In the genomic region with DNA sequence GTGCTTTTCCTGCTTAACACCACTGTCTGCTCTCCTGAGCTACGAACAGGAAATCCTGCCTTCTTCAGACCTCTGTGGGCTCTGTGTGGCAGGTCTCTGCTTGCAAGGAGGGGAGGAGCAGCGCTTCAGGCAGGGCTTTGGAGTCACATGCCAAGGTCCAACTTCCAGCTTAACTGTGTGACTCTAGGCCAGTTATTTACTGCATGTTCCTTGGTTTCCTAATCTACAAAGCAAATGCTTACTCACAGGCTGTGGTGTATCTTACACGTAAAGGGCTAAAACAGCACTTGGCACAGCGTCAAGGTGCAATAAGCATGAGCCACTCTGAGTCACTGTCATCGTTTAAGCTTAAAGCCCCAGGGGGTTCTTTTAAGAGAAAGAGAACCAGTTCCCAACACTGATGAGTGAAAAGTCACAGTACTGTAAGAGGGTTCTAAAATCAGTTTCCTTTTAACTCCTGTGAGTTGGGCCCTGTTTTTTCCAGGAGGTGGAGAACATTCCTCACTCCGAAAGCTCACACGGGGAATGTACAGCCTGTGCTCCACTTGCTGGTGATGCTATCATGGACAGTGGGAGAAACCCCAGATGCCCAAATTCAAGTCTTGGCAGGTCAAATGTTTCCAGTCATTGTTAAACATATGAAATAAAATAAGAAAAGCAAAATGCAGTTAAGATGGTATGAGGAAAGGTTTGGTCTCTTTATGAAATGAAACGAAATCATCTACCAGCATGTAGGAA, we compare ENCODE assay signal across 1 cellular context.
TF ChIP-seq lines count a peak whose summit lies in the region.

No MANE protein-coding gene starts in this region.

TF ChIP-seq in HepG2, 621 proteins besides CTCF, POLR2A, EP300 and RAD21 (continued from another document and continues in another):
- TF ChIP-seq NR1H2 (CRISPR knock-in tag; IDR thresholded peaks at IDR 0.05; ENCODE audit: borderline replicate concordance, low read depth) (no peak), MIER2 (CRISPR knock-in tag; IDR thresholded peaks at IDR 0.05) (peak; percentile 72; the same call in 1 of the 2 replicates), REXO4 (CRISPR knock-in tag; IDR thresholded peaks at IDR 0.05; ENCODE audit: borderline replicate concordance) (0 out of 2 replicates have a peak, but pooled peaks have one; percentile 40), SAP130 (CRISPR knock-in tag; IDR thresholded peaks at IDR 0.05; ENCODE audit: low read depth) (peak; percentile 96), SNRNP70 (IDR thresholded peaks at IDR 0.05; ENCODE audit: low read depth, low read length) (no peak), AKAP8 (CRISPR knock-in tag; IDR thresholded peaks at IDR 0.05) (no peak), GTF3A (CRISPR knock-in tag; conservative IDR thresholded peaks at IDR 0.05) (no peak), ZFP37 (CRISPR knock-in tag; IDR thresholded peaks at IDR 0.05; ENCODE audit: borderline replicate concordance) (no peak; the same call in 1 of the 2 replicates), NCOR1 (IDR thresholded peaks at IDR 0.05; ENCODE audit: borderline replicate concordance, low read length) (peak; percentile 91), MYNN (CRISPR knock-in tag; IDR thresholded peaks at IDR 0.05; ENCODE audit: low read depth) (no peak), SMC3 (IDR thresholded peaks at IDR 0.05; ENCODE audit: low read length) (peak; percentile 53), TBP (CRISPR knock-in tag; IDR thresholded peaks at IDR 0.05) (no peak), ZKSCAN8 (CRISPR knock-in tag; IDR thresholded peaks at IDR 0.05; ENCODE audit: borderline replicate concordance) (peak; percentile 98), ZNF331 (CRISPR knock-in tag; IDR thresholded peaks at IDR 0.05) (peak; percentile 91), NRL (CRISPR knock-in tag; IDR thresholded peaks at IDR 0.05; ENCODE audit: borderline replicate concordance) (no peak), CEBPG (CRISPR knock-in tag; IDR thresholded peaks at IDR 0.05) (peak; percentile 89), NAIF1 (CRISPR knock-in tag; IDR thresholded peaks at IDR 0.05; ENCODE audit: borderline replicate concordance) (no peak), EED (CRISPR knock-in tag; IDR thresholded peaks at IDR 0.05) (no peak), HMG20B (CRISPR knock-in tag; conservative IDR thresholded peaks at IDR 0.05) (no peak; the same call in 1 of the 2 replicates), CENPX (CRISPR knock-in tag; IDR thresholded peaks at IDR 0.05) (no peak), MTA3 (CRISPR knock-in tag; IDR thresholded peaks at IDR 0.05) (no peak), TOPORS (CRISPR knock-in tag; IDR thresholded peaks at IDR 0.05) (peak; percentile 70; the same call in 1 of the 2 replicates), ARHGAP35 (CRISPR knock-in tag; IDR thresholded peaks at IDR 0.05; ENCODE audit: borderline replicate concordance) (no peak), TCF12 (IDR thresholded peaks at IDR 0.05) (no peak), TCF12 (CRISPR knock-in tag; IDR thresholded peaks at IDR 0.05) (peak; percentile 87; the same call in 1 of the 2 replicates), RXRA (CRISPR knock-in tag; IDR thresholded peaks at IDR 0.05) (peak; percentile 91; the same call in 1 of the 2 replicates), ZNF713 (CRISPR knock-in tag; IDR thresholded peaks at IDR 0.05) (0 out of 2 replicates have a peak, but pooled peaks have one; percentile 26), NFE2L2 (IDR thresholded peaks at IDR 0.05; ENCODE audit: low read length) (peak; percentile 69; the same call in 1 of the 2 replicates), ZNF10 (CRISPR knock-in tag; IDR thresholded peaks at IDR 0.05; ENCODE audit: borderline replicate concordance, low read depth) (no peak), SP1 (IDR thresholded peaks at IDR 0.05) (no peak), SP1 (CRISPR knock-in tag; IDR thresholded peaks at IDR 0.05) (peak; percentile 25; the same call in 1 of the 2 replicates), ZNF350 (CRISPR knock-in tag; IDR thresholded peaks at IDR 0.05; ENCODE audit: borderline replicate concordance, low read depth) (0 out of 2 replicates have a peak, but pooled peaks have one; percentile 69)
- TF ChIP-seq, protein P1, sequence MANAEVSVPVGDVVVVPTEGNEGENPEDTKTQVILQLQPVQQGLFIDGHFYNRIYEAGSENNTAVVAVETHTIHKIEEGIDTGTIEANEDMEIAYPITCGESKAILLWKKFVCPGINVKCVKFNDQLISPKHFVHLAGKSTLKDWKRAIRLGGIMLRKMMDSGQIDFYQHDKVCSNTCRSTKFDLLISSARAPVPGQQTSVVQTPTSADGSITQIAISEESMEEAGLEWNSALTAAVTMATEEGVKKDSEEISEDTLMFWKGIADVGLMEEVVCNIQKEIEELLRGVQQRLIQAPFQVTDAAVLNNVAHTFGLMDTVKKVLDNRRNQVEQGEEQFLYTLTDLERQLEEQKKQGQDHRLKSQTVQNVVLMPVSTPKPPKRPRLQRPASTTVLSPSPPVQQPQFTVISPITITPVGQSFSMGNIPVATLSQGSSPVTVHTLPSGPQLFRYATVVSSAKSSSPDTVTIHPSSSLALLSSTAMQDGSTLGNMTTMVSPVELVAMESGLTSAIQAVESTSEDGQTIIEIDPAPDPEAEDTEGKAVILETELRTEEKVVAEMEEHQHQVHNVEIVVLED (CRISPR knock-in tag; IDR thresholded peaks at IDR 0.05; ENCODE audit: borderline replicate concordance): peak; percentile 46; the same call in 1 of the 2 replicates
- TF ChIP-seq, protein P2, sequence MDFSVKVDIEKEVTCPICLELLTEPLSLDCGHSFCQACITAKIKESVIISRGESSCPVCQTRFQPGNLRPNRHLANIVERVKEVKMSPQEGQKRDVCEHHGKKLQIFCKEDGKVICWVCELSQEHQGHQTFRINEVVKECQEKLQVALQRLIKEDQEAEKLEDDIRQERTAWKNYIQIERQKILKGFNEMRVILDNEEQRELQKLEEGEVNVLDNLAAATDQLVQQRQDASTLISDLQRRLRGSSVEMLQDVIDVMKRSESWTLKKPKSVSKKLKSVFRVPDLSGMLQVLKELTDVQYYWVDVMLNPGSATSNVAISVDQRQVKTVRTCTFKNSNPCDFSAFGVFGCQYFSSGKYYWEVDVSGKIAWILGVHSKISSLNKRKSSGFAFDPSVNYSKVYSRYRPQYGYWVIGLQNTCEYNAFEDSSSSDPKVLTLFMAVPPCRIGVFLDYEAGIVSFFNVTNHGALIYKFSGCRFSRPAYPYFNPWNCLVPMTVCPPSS (IDR thresholded peaks at IDR 0.05): no peak
- TF ChIP-seq, protein P3, sequence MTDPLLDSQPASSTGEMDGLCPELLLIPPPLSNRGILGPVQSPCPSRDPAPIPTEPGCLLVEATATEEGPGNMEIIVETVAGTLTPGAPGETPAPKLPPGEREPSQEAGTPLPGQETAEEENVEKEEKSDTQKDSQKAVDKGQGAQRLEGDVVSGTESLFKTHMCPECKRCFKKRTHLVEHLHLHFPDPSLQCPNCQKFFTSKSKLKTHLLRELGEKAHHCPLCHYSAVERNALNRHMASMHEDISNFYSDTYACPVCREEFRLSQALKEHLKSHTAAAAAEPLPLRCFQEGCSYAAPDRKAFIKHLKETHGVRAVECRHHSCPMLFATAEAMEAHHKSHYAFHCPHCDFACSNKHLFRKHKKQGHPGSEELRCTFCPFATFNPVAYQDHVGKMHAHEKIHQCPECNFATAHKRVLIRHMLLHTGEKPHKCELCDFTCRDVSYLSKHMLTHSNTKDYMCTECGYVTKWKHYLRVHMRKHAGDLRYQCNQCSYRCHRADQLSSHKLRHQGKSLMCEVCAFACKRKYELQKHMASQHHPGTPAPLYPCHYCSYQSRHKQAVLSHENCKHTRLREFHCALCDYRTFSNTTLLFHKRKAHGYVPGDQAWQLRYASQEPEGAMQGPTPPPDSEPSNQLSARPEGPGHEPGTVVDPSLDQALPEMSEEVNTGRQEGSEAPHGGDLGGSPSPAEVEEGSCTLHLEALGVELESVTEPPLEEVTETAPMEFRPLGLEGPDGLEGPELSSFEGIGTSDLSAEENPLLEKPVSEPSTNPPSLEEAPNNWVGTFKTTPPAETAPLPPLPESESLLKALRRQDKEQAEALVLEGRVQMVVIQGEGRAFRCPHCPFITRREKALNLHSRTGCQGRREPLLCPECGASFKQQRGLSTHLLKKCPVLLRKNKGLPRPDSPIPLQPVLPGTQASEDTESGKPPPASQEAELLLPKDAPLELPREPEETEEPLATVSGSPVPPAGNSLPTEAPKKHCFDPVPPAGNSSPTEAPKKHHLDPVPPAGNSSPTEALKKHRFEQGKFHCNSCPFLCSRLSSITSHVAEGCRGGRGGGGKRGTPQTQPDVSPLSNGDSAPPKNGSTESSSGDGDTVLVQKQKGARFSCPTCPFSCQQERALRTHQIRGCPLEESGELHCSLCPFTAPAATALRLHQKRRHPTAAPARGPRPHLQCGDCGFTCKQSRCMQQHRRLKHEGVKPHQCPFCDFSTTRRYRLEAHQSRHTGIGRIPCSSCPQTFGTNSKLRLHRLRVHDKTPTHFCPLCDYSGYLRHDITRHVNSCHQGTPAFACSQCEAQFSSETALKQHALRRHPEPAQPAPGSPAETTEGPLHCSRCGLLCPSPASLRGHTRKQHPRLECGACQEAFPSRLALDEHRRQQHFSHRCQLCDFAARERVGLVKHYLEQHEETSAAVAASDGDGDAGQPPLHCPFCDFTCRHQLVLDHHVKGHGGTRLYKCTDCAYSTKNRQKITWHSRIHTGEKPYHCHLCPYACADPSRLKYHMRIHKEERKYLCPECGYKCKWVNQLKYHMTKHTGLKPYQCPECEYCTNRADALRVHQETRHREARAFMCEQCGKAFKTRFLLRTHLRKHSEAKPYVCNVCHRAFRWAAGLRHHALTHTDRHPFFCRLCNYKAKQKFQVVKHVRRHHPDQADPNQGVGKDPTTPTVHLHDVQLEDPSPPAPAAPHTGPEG (CRISPR knock-in tag; IDR thresholded peaks at IDR 0.05): 0 out of 2 replicates have a peak, but pooled peaks have one; percentile 15
- TF ChIP-seq, protein P4, sequence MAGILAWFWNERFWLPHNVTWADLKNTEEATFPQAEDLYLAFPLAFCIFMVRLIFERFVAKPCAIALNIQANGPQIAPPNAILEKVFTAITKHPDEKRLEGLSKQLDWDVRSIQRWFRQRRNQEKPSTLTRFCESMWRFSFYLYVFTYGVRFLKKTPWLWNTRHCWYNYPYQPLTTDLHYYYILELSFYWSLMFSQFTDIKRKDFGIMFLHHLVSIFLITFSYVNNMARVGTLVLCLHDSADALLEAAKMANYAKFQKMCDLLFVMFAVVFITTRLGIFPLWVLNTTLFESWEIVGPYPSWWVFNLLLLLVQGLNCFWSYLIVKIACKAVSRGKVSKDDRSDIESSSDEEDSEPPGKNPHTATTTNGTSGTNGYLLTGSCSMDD (CRISPR knock-in tag; IDR thresholded peaks at IDR 0.05): no peak
- TF ChIP-seq, protein P5, sequence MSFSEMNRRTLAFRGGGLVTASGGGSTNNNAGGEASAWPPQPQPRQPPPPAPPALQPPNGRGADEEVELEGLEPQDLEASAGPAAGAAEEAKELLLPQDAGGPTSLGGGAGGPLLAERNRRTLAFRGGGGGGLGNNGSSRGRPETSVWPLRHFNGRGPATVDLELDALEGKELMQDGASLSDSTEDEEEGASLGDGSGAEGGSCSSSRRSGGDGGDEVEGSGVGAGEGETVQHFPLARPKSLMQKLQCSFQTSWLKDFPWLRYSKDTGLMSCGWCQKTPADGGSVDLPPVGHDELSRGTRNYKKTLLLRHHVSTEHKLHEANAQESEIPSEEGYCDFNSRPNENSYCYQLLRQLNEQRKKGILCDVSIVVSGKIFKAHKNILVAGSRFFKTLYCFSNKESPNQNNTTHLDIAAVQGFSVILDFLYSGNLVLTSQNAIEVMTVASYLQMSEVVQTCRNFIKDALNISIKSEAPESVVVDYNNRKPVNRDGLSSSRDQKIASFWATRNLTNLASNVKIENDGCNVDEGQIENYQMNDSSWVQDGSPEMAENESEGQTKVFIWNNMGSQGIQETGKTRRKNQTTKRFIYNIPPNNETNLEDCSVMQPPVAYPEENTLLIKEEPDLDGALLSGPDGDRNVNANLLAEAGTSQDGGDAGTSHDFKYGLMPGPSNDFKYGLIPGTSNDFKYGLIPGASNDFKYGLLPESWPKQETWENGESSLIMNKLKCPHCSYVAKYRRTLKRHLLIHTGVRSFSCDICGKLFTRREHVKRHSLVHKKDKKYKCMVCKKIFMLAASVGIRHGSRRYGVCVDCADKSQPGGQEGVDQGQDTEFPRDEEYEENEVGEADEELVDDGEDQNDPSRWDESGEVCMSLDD (CRISPR knock-in tag; IDR thresholded peaks at IDR 0.05; ENCODE audit: borderline replicate concordance): no peak
- TF ChIP-seq, protein P6, sequence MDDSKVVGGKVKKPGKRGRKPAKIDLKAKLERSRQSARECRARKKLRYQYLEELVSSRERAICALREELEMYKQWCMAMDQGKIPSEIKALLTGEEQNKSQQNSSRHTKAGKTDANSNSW (CRISPR knock-in tag; IDR thresholded peaks at IDR 0.05; ENCODE audit: borderline replicate concordance): 0 out of 2 replicates have a peak, but pooled peaks have one; percentile 28
- TF ChIP-seq, protein P7, sequence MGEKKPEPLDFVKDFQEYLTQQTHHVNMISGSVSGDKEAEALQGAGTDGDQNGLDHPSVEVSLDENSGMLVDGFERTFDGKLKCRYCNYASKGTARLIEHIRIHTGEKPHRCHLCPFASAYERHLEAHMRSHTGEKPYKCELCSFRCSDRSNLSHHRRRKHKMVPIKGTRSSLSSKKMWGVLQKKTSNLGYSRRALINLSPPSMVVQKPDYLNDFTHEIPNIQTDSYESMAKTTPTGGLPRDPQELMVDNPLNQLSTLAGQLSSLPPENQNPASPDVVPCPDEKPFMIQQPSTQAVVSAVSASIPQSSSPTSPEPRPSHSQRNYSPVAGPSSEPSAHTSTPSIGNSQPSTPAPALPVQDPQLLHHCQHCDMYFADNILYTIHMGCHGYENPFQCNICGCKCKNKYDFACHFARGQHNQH (CRISPR knock-in tag; IDR thresholded peaks at IDR 0.05): peak; percentile 93; the same call in 1 of the 2 replicates
- TF ChIP-seq, protein P8, sequence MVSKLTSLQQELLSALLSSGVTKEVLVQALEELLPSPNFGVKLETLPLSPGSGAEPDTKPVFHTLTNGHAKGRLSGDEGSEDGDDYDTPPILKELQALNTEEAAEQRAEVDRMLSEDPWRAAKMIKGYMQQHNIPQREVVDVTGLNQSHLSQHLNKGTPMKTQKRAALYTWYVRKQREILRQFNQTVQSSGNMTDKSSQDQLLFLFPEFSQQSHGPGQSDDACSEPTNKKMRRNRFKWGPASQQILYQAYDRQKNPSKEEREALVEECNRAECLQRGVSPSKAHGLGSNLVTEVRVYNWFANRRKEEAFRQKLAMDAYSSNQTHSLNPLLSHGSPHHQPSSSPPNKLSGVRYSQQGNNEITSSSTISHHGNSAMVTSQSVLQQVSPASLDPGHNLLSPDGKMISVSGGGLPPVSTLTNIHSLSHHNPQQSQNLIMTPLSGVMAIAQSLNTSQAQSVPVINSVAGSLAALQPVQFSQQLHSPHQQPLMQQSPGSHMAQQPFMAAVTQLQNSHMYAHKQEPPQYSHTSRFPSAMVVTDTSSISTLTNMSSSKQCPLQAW (CRISPR knock-in tag; IDR thresholded peaks at IDR 0.05): peak; percentile 90
- TF ChIP-seq, protein P9, sequence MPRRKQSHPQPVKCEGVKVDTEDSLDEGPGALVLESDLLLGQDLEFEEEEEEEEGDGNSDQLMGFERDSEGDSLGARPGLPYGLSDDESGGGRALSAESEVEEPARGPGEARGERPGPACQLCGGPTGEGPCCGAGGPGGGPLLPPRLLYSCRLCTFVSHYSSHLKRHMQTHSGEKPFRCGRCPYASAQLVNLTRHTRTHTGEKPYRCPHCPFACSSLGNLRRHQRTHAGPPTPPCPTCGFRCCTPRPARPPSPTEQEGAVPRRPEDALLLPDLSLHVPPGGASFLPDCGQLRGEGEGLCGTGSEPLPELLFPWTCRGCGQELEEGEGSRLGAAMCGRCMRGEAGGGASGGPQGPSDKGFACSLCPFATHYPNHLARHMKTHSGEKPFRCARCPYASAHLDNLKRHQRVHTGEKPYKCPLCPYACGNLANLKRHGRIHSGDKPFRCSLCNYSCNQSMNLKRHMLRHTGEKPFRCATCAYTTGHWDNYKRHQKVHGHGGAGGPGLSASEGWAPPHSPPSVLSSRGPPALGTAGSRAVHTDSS (CRISPR knock-in tag; conservative IDR thresholded peaks at IDR 0.05): no peak
